Comparison of ENCODE assay signal across 1 cellular context in genomic region chr1:110339427-110340206, GRCh38.
TF ChIP-seq lines count a peak whose summit lies in the region.

No MANE protein-coding gene starts in this region.

TF ChIP-seq in GM23338, 12 proteins besides CTCF, POLR2A, EP300 and RAD21:
- TF ChIP-seq EZH2phosphoT487 (IDR thresholded peaks at IDR 0.05; ENCODE audit: unreplicated experiment) (no peak), POLR2AphosphoS5 (IDR thresholded peaks at IDR 0.05; ENCODE audit: low read depth) (peak; percentile 86)
